In the genomic region with DNA sequence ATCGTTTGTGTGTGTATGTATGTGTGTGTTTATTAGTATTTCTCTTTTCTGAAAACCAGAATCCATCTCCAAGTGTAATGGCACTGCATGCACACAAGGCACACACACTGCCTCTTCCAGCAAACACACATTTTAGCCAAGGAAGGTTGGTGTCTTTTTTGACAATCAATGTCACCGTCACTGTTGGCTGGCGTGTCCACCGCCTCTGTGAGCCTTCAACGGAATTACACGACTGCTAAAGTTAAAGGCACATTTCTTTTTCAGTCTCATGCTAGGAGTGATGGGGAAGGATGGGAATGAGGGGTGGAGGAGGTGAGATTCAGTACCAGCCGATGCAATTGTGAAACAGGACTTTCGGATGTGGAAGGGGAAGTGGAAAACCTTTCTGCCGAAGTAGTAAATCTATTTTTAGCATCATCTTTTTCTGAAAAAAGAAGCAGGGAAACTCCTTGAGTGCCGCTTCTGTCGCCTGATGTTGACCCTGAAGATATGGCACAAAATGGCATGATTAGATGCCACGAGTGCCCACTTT, we compare ENCODE assay signal across 9 cellular contexts. TPM values are rescaled to one million over a fixed set of nuclear protein-coding genes. Genes with fewer than 3 reads are reported as not detected.
DNase-seq lines count a peak whose midpoint lies in the region; ATAC-seq and TF ChIP-seq lines count a peak whose summit lies in the region.
"Had no signal": no experiment of that assay in that cellular context is flagged by ENCODE, and none has a peak within 500 bp of the region (broad histone marks: within the 10 kb centered on the region; RNA-seq: fewer than 3 reads in every experiment).

No MANE protein-coding gene starts in this region.

- H3K18ac ChIP-seq in H9 (ENCODE audit: insufficient read length, low read depth, low read length) = no peak overlapping the region

- no peak overlapping the region for H4K5ac ChIP-seq in H9 (ENCODE audit: insufficient read length, low read depth, low read length)

- H3K23me2 ChIP-seq in H9 (ENCODE audit: insufficient read length, low read depth, low read length, poor library complexity, severe bottlenecking) = no peaks in the 10 kb centered on the region

- no peak overlapping the region for H3K56ac ChIP-seq in H9 (ENCODE audit: insufficient read length, low read depth, low read length)

- intact Hi-C loops in vagina (cut with DNase I) = no loop called here

- no peak overlapping the region for H4K91ac ChIP-seq in H9 (ENCODE audit: insufficient read length, low read depth, low read length)

- peaks cover 37% of the 10 kb centered on the region for H3K27me3 Mint-ChIP-seq in activated naive CD8-positive, alpha-beta T cell treated with anti-CD3 and anti-CD28 coated beads, Interleukin-2, amount 10 ng/mL, durations not matched to agents 7 days and 5 days
- H3K27me3 Mint-ChIP-seq in nephron progenitor cell (ENCODE audit: low read depth, poor library complexity) (peaks cover 8% of the 10 kb centered on the region), H9 (ENCODE audit: low read depth) (no peaks in the 10 kb centered on the region; the same call in 1 of the 2 replicates)

- DNase-seq in NCI-H2171 treated with DMSO at 0.1 percent for 48 hours (lab: John Stamatoyannopoulos, UW) = peak; percentile 72
- no peak for DNase-seq in NCI-H2171 (lab: John Stamatoyannopoulos, UW)
- DNase-seq in MV-4-11 (lab: John Stamatoyannopoulos, UW) = peak; percentile 71
- no peak for DNase-seq in activated naive CD8-positive, alpha-beta T cell treated with anti-CD3 and anti-CD28 coated beads, Interleukin-2, amount 10 ng/mL, durations not matched to agents 7 days and 5 days
- DNase-seq in nephron progenitor cell = no peak
- no peak for DNase-seq in H9
- DNase-seq in vagina (ENCODE audit: extremely low spot score in 2 of 2) = no peak
- DNase-seq: stimulated activated CD4-positive, alpha-beta T cell treated with anti-CD3 and anti-CD28 coated beads, Interleukin-12 subunit alpha, Interleukin-12 subunit beta, amount 100 ng/mL, for 4 hours had no signal

- no peak overlapping the region for H2AK5ac ChIP-seq in H9 (ENCODE audit: insufficient read length, low read length)

- no peak overlapping the region for H2AFZ ChIP-seq in H9 (ENCODE audit: low read length)

- H3K14ac ChIP-seq in H9 (ENCODE audit: insufficient read depth, low read length) = no peak overlapping the region

- no peak overlapping the region for H3K23ac ChIP-seq in H9 (ENCODE audit: insufficient read length, low read depth, low read length)

- TF ChIP-seq CTCF in nephron progenitor cell (IDR thresholded peaks at IDR 0.05) (no peak), H9 (conservative IDR thresholded peaks at IDR 0.05) (no peak), vagina (IDR thresholded peaks at IDR 0.05) (no peak)

- H3K9me3 ChIP-seq in H9 (ENCODE audit: control insufficient read depth, low read depth, low read length) (no peaks in the 10 kb centered on the region), vagina (no peaks in the 10 kb centered on the region)

- H3K4me3 Mint-ChIP-seq in activated naive CD8-positive, alpha-beta T cell treated with anti-CD3 and anti-CD28 coated beads, Interleukin-2, amount 10 ng/mL, durations not matched to agents 7 days and 5 days = peak overlapping the region; percentile 60
- H3K4me3 Mint-ChIP-seq in nephron progenitor cell (peak overlapping the region; percentile 46), H9 (no peak overlapping the region)

- H3K36me3 ChIP-seq in vagina = no peaks in the 10 kb centered on the region

- POLR2A ChIA-PET in activated naive CD8-positive, alpha-beta T cell treated with anti-CD3 and anti-CD28 coated beads, Interleukin-2, amount 10 ng/mL, durations not matched to agents 7 days and 5 days (lab: Charles Lee) = no interaction called here

- H2BK20ac ChIP-seq in H9 (ENCODE audit: low read depth, low read length, poor library complexity, severe bottlenecking) = no peak overlapping the region

- H2BK120ac ChIP-seq in H9 (ENCODE audit: low read depth, low read length, poor library complexity, severe bottlenecking) = no peak overlapping the region

- no CpG with 5 or more reads among the region's 12 CpGs for WGBS in H9 (ENCODE audit: extremely low coverage, insufficient read length, low lambda C conversion rate)

- H3K4me1 ChIP-seq in H9 (ENCODE audit: insufficient read depth, low read length) (peaks cover 3% of the 10 kb centered on the region; the same call in 1 of the 2 replicates), vagina (peaks cover 8% of the 10 kb centered on the region)

- H3K79me2 ChIP-seq in H9 (ENCODE audit: insufficient read depth, low read length) = no peaks in the 10 kb centered on the region

- no peak overlapping the region for H3K4ac ChIP-seq in H9 (ENCODE audit: low read depth, low read length)

- no peak overlapping the region for H3K4me2 ChIP-seq in H9 (ENCODE audit: insufficient read depth, insufficient read length, low read length)

- H4K20me1 ChIP-seq in H9 (ENCODE audit: control insufficient read depth, insufficient read depth, insufficient read length) = no peaks in the 10 kb centered on the region

- no peaks in the 10 kb centered on the region for H3K36me3 Mint-ChIP-seq in activated naive CD8-positive, alpha-beta T cell treated with anti-CD3 and anti-CD28 coated beads, Interleukin-2, amount 10 ng/mL, durations not matched to agents 7 days and 5 days
- H3K36me3 Mint-ChIP-seq in nephron progenitor cell (ENCODE audit: low read depth) = no peaks in the 10 kb centered on the region
- peaks cover 0 to 28% (median 0%) of the 10 kb centered on the region in 3 experiments; a peak in 2 of 7 replicates for H3K36me3 Mint-ChIP-seq in H9 (ENCODE audit: insufficient read depth in 1 of 3, low read depth in 3 of 3)

- no peak overlapping the region for H3K9ac ChIP-seq in H9 (ENCODE audit: extremely low read depth, insufficient read length, low read length)

- H2BK15ac ChIP-seq in H9 (ENCODE audit: low read depth, low read length) = no peak overlapping the region

- TF ChIP-seq POLR2A in vagina (IDR thresholded peaks at IDR 0.05) = no peak

- peaks cover 12% of the 10 kb centered on the region for H3K4me1 Mint-ChIP-seq in activated naive CD8-positive, alpha-beta T cell treated with anti-CD3 and anti-CD28 coated beads, Interleukin-2, amount 10 ng/mL, durations not matched to agents 7 days and 5 days
- H3K4me1 Mint-ChIP-seq in nephron progenitor cell (peaks cover 20% of the 10 kb centered on the region), H9 (peaks cover 0 to 5% of the 10 kb centered on the region in 2 experiments; a peak in 1 of 4 replicates)

- H3K79me1 ChIP-seq in H9 (ENCODE audit: insufficient read depth, low read depth, low read length, poor library complexity, severe bottlenecking) = no peaks in the 10 kb centered on the region

- no peak for ATAC-seq in activated naive CD8-positive, alpha-beta T cell treated with anti-CD3 and anti-CD28 coated beads, Interleukin-2, amount 10 ng/mL, durations not matched to agents 7 days and 5 days (ENCODE audit: low read depth)
- no peak for ATAC-seq in GM21723 (IDR thresholded peaks at IDR 0.05; ENCODE audit: unreplicated experiment)

- no peak overlapping the region for H2BK12ac ChIP-seq in H9 (ENCODE audit: insufficient read length, low read depth, low read length)

- H3K27me3 ChIP-seq in H9 (ENCODE audit: insufficient read depth, low read length) = no peaks in the 10 kb centered on the region
- H3K27me3 ChIP-seq in vagina = no peaks in the 10 kb centered on the region

- no peak overlapping the region for H4K8ac ChIP-seq in H9 (replicated peaks; ENCODE audit: insufficient read length, low read depth, low read length)

- H2BK5ac ChIP-seq in H9 (ENCODE audit: insufficient read length, low read length) = no peak overlapping the region

- H3K9me3 Mint-ChIP-seq in activated naive CD8-positive, alpha-beta T cell treated with anti-CD3 and anti-CD28 coated beads, Interleukin-2, amount 10 ng/mL, durations not matched to agents 7 days and 5 days = no peaks in the 10 kb centered on the region
- peaks cover 75% of the 10 kb centered on the region for H3K9me3 Mint-ChIP-seq in nephron progenitor cell
- peaks cover 0 to 85% of the 10 kb centered on the region in 2 experiments; a peak in 2 of 5 replicates for H3K9me3 Mint-ChIP-seq in H9

- H3K4me3 ChIP-seq in vagina = no peak overlapping the region

- H3K27ac Mint-ChIP-seq in activated naive CD8-positive, alpha-beta T cell treated with anti-CD3 and anti-CD28 coated beads, Interleukin-2, amount 10 ng/mL, durations not matched to agents 7 days and 5 days = no peak overlapping the region
- no peak overlapping the region for H3K27ac Mint-ChIP-seq in nephron progenitor cell
- no peak overlapping the region for H3K27ac Mint-ChIP-seq in H9

- H3K27ac ChIP-seq in H9 (ENCODE audit: insufficient read length, low read depth, low read length) = no peak overlapping the region
- H3K27ac ChIP-seq in vagina = no peak overlapping the region

- no peak overlapping the region for H3T11ph ChIP-seq in H9 (ENCODE audit: low read length)

RNA-seq across cellular contexts. Expression of a gene that starts 1.4 kb away (rescaled TPM):
- total RNA-seq in activated naive CD8-positive, alpha-beta T cell treated with anti-CD3 and anti-CD28 coated beads, Interleukin-2, amount 10 ng/mL, durations not matched to agents 7 days and 5 days = not detected
- total RNA-seq in H9 (2021) (not detected in 2 replicates), vagina (2.2 TPM)

Comparison
In these comparisons a context has a peak if more than half of its experiments do, and no peak if none do; other contexts are left out.
1. DNase-seq: peak in NCI-H2171 treated with DMSO at 0.1 percent for 48 hours (single experiment) and MV-4-11 (single experiment); none in NCI-H2171 (single experiment), activated naive CD8-positive, alpha-beta T cell treated with anti-CD3 and anti-CD28 coated beads, Interleukin-2, amount 10 ng/mL, durations not matched to agents 7 days and 5 days (single experiment), nephron progenitor cell (single experiment), H9 (single experiment) and vagina (0 of 2).
2. H3K4me3 Mint-ChIP-seq: peak in activated naive CD8-positive, alpha-beta T cell treated with anti-CD3 and anti-CD28 coated beads, Interleukin-2, amount 10 ng/mL, durations not matched to agents 7 days and 5 days (single experiment) and nephron progenitor cell (single experiment); none in H9 (0 of 2).